In the genomic region with DNA sequence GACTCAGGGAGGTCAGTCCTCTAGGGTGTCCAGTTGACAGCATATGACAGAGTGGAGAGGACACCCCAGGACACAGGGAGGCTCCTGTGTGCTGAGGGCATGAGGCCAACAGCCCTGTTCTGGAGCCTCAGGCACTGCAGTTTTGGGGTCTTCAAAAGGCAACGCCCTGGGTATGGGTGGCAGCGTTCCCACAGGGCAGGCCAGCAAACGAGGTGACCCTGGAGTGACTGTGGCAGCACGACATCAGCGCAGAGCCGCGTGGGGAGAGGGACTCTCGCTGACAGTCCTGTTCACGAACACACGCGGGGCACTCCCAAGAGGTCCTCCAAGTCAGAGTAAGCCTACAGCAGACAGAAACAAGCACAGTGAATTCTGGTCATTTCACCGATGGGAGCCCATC, we compare ENCODE assay signal across 15 cellular contexts. TPM values are rescaled to one million over a fixed set of nuclear protein-coding genes. Genes with fewer than 3 reads are reported as not detected.
A peak's percentile ranks its signal among the peaks of the same experiment; 100 is the strongest.
DNase-seq lines count a peak whose midpoint lies in the region; ATAC-seq and TF ChIP-seq lines count a peak whose summit lies in the region.
"Had no signal": no experiment of that assay in that cellular context is flagged by ENCODE, and none has a peak within 500 bp of the region (broad histone marks: within the 10 kb centered on the region; RNA-seq: fewer than 3 reads in every experiment).

No MANE protein-coding gene starts in this region.

- no peak for TF ChIP-seq CTCF in neural progenitor cell (IDR thresholded peaks at IDR 0.05)

- no peak overlapping the region for H3K4me2 ChIP-seq in neural progenitor cell
- H3K4me2 ChIP-seq: GM23338 had no signal

- ATAC-seq in stimulated activated effector memory CD8-positive, alpha-beta T cell treated with anti-CD3 and anti-CD28 coated beads, Interleukin-12 subunit alpha, Interleukin-12 subunit beta, amount 100 ng/mL, for 72 hours, result no peak
- ATAC-seq in naive thymus-derived CD8-positive, alpha-beta T cell, result no peak
- ATAC-seq: GM12878, GM23338 had no signal

- CTCF ChIA-PET in activated naive CD4-positive, alpha-beta T cell treated with anti-CD3 and anti-CD28 coated beads for 36 hours (lab: Charles Lee), result interaction anchor here (1.3 kb wide), 1 partner anchor 209 kb away, joined by 6 read pairs; the partner anchor contains the start of gene EPHB3

- H3K9me3 ChIP-seq in neural progenitor cell (ENCODE audit: low read depth), result no peaks in the 10 kb centered on the region
- H3K9me3 ChIP-seq: HAP-1 had no signal

- intact Hi-C loops in dendritic cell treated with granulocyte-macrophage colony-stimulating factor and Interleukin-4, amounts not matched to agents 40 ng/mL and 50 ng/mL, for 4 days (cut with micrococcal nuclease), result no loop called here
- intact Hi-C loops in activated naive CD4-positive, alpha-beta T cell treated with anti-CD3 and anti-CD28 coated beads for 36 hours (cut with micrococcal nuclease), result no loop called here

- no peak overlapping the region for H3K4me3 ChIP-seq in neural progenitor cell
- H3K4me3 ChIP-seq: GM12878, GM23338, HAP-1 had no signal

- no peak overlapping the region for H3K27ac ChIP-seq in neural progenitor cell

- no peak overlapping the region for H2AFZ ChIP-seq in neural progenitor cell (replicated peaks)
- H2AFZ ChIP-seq: GM23338 had no signal

- DNase-seq in left kidney (ENCODE audit: low read depth, low spot score) (peak; percentile 1), neural progenitor cell (ENCODE audit: low spot score) (no peak), NCI-H1417 (lab: John Stamatoyannopoulos, UW) (no peak)
- no peak for DNase-seq in stimulated activated effector memory CD8-positive, alpha-beta T cell treated with anti-CD3 and anti-CD28 coated beads, Interleukin-12 subunit alpha, Interleukin-12 subunit beta, amount 100 ng/mL, for 72 hours (ENCODE audit: low spot score in 2 of 2)
- DNase-seq in activated naive CD4-positive, alpha-beta T cell treated with anti-CD3 and anti-CD28 coated beads for 36 hours, result no peak
- no peak for DNase-seq in naive thymus-derived CD8-positive, alpha-beta T cell
- DNase-seq in activated CD4-positive, alpha-beta T cell treated with anti-CD3 and anti-CD28 coated beads for 4 hours, result no peak
- DNase-seq: C1 segment of cervical spinal cord; CD4-positive, alpha-beta memory T cell; DMS79 had no signal

- H3K27me3 Mint-ChIP-seq in dendritic cell treated with granulocyte-macrophage colony-stimulating factor and Interleukin-4, amounts not matched to agents 40 ng/mL and 50 ng/mL, for 4 days, result peaks cover 25% of the 10 kb centered on the region
- H3K27me3 Mint-ChIP-seq in neural progenitor cell (ENCODE audit: insufficient read depth, low read depth), result peaks cover 18% of the 10 kb centered on the region
- H3K27me3 Mint-ChIP-seq in activated naive CD4-positive, alpha-beta T cell treated with anti-CD3 and anti-CD28 coated beads for 36 hours (ENCODE audit: low read depth), result no peaks in the 10 kb centered on the region
- peaks cover 3 to 14% (median 10%) of the 10 kb centered on the region in 5 donors for H3K27me3 Mint-ChIP-seq in naive thymus-derived CD8-positive, alpha-beta T cell

- peak overlapping the region; percentile 69 for H3K27ac Mint-ChIP-seq in dendritic cell treated with granulocyte-macrophage colony-stimulating factor and Interleukin-4, amounts not matched to agents 40 ng/mL and 50 ng/mL, for 4 days
- H3K27ac Mint-ChIP-seq in neural progenitor cell, result peak overlapping the region; percentile 66
- H3K27ac Mint-ChIP-seq in stimulated activated effector memory CD8-positive, alpha-beta T cell treated with anti-CD3 and anti-CD28 coated beads, Interleukin-12 subunit alpha, Interleukin-12 subunit beta, amount 100 ng/mL, for 72 hours, result peak overlapping the region; percentile 48
- H3K27ac Mint-ChIP-seq in activated naive CD4-positive, alpha-beta T cell treated with anti-CD3 and anti-CD28 coated beads for 36 hours, result no peak overlapping the region
- no peak overlapping the region for H3K27ac Mint-ChIP-seq in naive thymus-derived CD8-positive, alpha-beta T cell
- H3K27ac Mint-ChIP-seq: B cell; CD4-positive, alpha-beta memory T cell; GM23338 had no signal

- no peaks in the 10 kb centered on the region for H3K36me3 Mint-ChIP-seq in dendritic cell treated with granulocyte-macrophage colony-stimulating factor and Interleukin-4, amounts not matched to agents 40 ng/mL and 50 ng/mL, for 4 days (ENCODE audit: low read depth)
- no peaks in the 10 kb centered on the region for H3K36me3 Mint-ChIP-seq in neural progenitor cell
- H3K36me3 Mint-ChIP-seq in stimulated activated effector memory CD8-positive, alpha-beta T cell treated with anti-CD3 and anti-CD28 coated beads, Interleukin-12 subunit alpha, Interleukin-12 subunit beta, amount 100 ng/mL, for 72 hours, result no peaks in the 10 kb centered on the region
- H3K36me3 Mint-ChIP-seq in activated naive CD4-positive, alpha-beta T cell treated with anti-CD3 and anti-CD28 coated beads for 36 hours (ENCODE audit: low read depth), result no peaks in the 10 kb centered on the region
- no peaks in the 10 kb centered on the region for H3K36me3 Mint-ChIP-seq in naive thymus-derived CD8-positive, alpha-beta T cell
- H3K36me3 Mint-ChIP-seq: CD4-positive, alpha-beta memory T cell had no signal

- H3K79me2 ChIP-seq in neural progenitor cell (ENCODE audit: low read depth), result no peaks in the 10 kb centered on the region

- H3K27me3 ChIP-seq in neural progenitor cell, result no peaks in the 10 kb centered on the region

- H3K4me3 Mint-ChIP-seq in dendritic cell treated with granulocyte-macrophage colony-stimulating factor and Interleukin-4, amounts not matched to agents 40 ng/mL and 50 ng/mL, for 4 days, result no peak overlapping the region
- no peak overlapping the region for H3K4me3 Mint-ChIP-seq in neural progenitor cell
- no peak overlapping the region for H3K4me3 Mint-ChIP-seq in stimulated activated effector memory CD8-positive, alpha-beta T cell treated with anti-CD3 and anti-CD28 coated beads, Interleukin-12 subunit alpha, Interleukin-12 subunit beta, amount 100 ng/mL, for 72 hours
- no peak overlapping the region for H3K4me3 Mint-ChIP-seq in activated naive CD4-positive, alpha-beta T cell treated with anti-CD3 and anti-CD28 coated beads for 36 hours
- H3K4me3 Mint-ChIP-seq in naive thymus-derived CD8-positive, alpha-beta T cell, result no peak overlapping the region
- H3K4me3 Mint-ChIP-seq: B cell; CD4-positive, alpha-beta memory T cell; GM23338 had no signal

- no peaks in the 10 kb centered on the region for H3K9me3 Mint-ChIP-seq in dendritic cell treated with granulocyte-macrophage colony-stimulating factor and Interleukin-4, amounts not matched to agents 40 ng/mL and 50 ng/mL, for 4 days
- no peaks in the 10 kb centered on the region for H3K9me3 Mint-ChIP-seq in neural progenitor cell
- H3K9me3 Mint-ChIP-seq in stimulated activated effector memory CD8-positive, alpha-beta T cell treated with anti-CD3 and anti-CD28 coated beads, Interleukin-12 subunit alpha, Interleukin-12 subunit beta, amount 100 ng/mL, for 72 hours, result no peaks in the 10 kb centered on the region
- H3K9me3 Mint-ChIP-seq in activated naive CD4-positive, alpha-beta T cell treated with anti-CD3 and anti-CD28 coated beads for 36 hours, result no peaks in the 10 kb centered on the region
- no peaks in the 10 kb centered on the region for H3K9me3 Mint-ChIP-seq in naive thymus-derived CD8-positive, alpha-beta T cell
- H3K9me3 Mint-ChIP-seq: CD4-positive, alpha-beta memory T cell; GM23338 had no signal

- H3K9ac ChIP-seq in neural progenitor cell, result no peak overlapping the region

- peaks cover 16% of the 10 kb centered on the region for H3K4me1 ChIP-seq in neural progenitor cell
- H3K4me1 ChIP-seq: HAP-1 had no signal

- H3K4me1 Mint-ChIP-seq in dendritic cell treated with granulocyte-macrophage colony-stimulating factor and Interleukin-4, amounts not matched to agents 40 ng/mL and 50 ng/mL, for 4 days (ENCODE audit: low read depth), result peaks cover 77% of the 10 kb centered on the region
- H3K4me1 Mint-ChIP-seq in neural progenitor cell, result peaks cover 42% of the 10 kb centered on the region
- no peaks in the 10 kb centered on the region for H3K4me1 Mint-ChIP-seq in stimulated activated effector memory CD8-positive, alpha-beta T cell treated with anti-CD3 and anti-CD28 coated beads, Interleukin-12 subunit alpha, Interleukin-12 subunit beta, amount 100 ng/mL, for 72 hours
- H3K4me1 Mint-ChIP-seq in activated naive CD4-positive, alpha-beta T cell treated with anti-CD3 and anti-CD28 coated beads for 36 hours (ENCODE audit: low read depth), result no peaks in the 10 kb centered on the region
- H3K4me1 Mint-ChIP-seq in naive thymus-derived CD8-positive, alpha-beta T cell, result peaks cover 0 to 11% (median 0%) of the 10 kb centered on the region in 4 donors

- peaks cover 10% of the 10 kb centered on the region for H3F3A ChIP-seq in neural progenitor cell (ENCODE audit: low read depth)

- no peaks in the 10 kb centered on the region for H3K36me3 ChIP-seq in neural progenitor cell
- H3K36me3 ChIP-seq: HAP-1 had no signal

- no peaks in the 10 kb centered on the region for H4K20me1 ChIP-seq in neural progenitor cell (ENCODE audit: low read depth)

- POLR2A ChIA-PET in naive thymus-derived CD8-positive, alpha-beta T cell (lab: Charles Lee), result no interaction called here

RNA-seq across cellular contexts. Expression of gene VPS8, which starts 41.4 kb away (rescaled TPM):
- 49.1 and 93.1 TPM in 2 replicates for total RNA-seq in neural progenitor cell (ENCODE audit: low replicate concordance)
- total RNA-seq in activated naive CD4-positive, alpha-beta T cell treated with anti-CD3 and anti-CD28 coated beads for 36 hours, result 10 to 100 TPM; 32.7 to 33.7 TPM
- 100 to 1,000 TPM; 102 to 105 TPM for total RNA-seq in naive thymus-derived CD8-positive, alpha-beta T cell
- 10 to 100 TPM; 19.0 to 30.8 (median 23.9) TPM for polyA plus RNA-seq in naive thymus-derived CD8-positive, alpha-beta T cell

RNA-seq across cellular contexts. Expression of gene MAGEF1, which starts 58.7 kb away (rescaled TPM):
- total RNA-seq in neural progenitor cell (ENCODE audit: low replicate concordance), result 73.9 and 88.1 TPM in 2 replicates
- 10 to 100 TPM; 17.4 to 18.1 TPM for total RNA-seq in activated naive CD4-positive, alpha-beta T cell treated with anti-CD3 and anti-CD28 coated beads for 36 hours
- 10 to 100 TPM; 23.7 to 24.0 TPM for total RNA-seq in naive thymus-derived CD8-positive, alpha-beta T cell
- polyA plus RNA-seq in naive thymus-derived CD8-positive, alpha-beta T cell, result 10 to 100 TPM; 28.5 to 47.5 (median 34.9) TPM

Comparison
In these comparisons a context has a peak if more than half of its experiments do, and no peak if none do; other contexts are left out.
1. H3K27ac Mint-ChIP-seq: peak in dendritic cell treated with granulocyte-macrophage colony-stimulating factor and Interleukin-4, amounts not matched to agents 40 ng/mL and 50 ng/mL, for 4 days (single experiment), neural progenitor cell (single experiment) and stimulated activated effector memory CD8-positive, alpha-beta T cell treated with anti-CD3 and anti-CD28 coated beads, Interleukin-12 subunit alpha, Interleukin-12 subunit beta, amount 100 ng/mL, for 72 hours (single experiment); none in activated naive CD4-positive, alpha-beta T cell treated with anti-CD3 and anti-CD28 coated beads for 36 hours (single experiment) and naive thymus-derived CD8-positive, alpha-beta T cell (0 of 10).